ENCODE assay signal across 10 cellular contexts in the genomic region with DNA sequence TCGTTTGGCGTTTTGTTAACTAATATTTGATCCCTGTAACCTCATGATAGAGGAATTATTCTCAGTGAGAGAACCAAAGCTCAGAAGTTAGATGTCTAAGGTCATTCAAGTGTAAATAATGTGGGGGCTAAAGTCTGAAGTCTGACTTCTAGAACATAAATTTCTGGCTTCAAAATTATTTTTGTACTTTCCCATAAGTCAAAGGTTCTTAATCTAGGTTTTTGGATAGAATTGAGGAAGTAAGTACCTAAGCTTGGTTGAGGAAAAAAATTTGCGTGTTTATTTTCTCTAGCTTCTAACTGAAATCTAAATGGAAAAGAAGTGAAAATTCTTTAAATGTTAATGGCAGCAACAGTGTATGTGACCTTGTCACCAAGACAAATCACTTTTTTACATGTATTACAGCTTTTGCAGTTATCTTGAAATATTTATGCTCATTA. TPM values are rescaled to one million over a fixed set of nuclear protein-coding genes. Genes with fewer than 3 reads are reported as not detected.
DNase-seq lines count a peak whose midpoint lies in the region; ATAC-seq and TF ChIP-seq lines count a peak whose summit lies in the region.
"Had no signal": no experiment of that assay in that cellular context is flagged by ENCODE, and none has a peak within 500 bp of the region (broad histone marks: within the 10 kb centered on the region; RNA-seq: fewer than 3 reads in every experiment).

No MANE protein-coding gene starts in this region.

- H3K27me3 ChIP-seq in heart right ventricle, result no peaks in the 10 kb centered on the region
- no peaks in the 10 kb centered on the region for H3K27me3 ChIP-seq in liver (ENCODE audit: control insufficient read depth in 4 of 4, insufficient read depth in 4 of 4, low read length in 3 of 4)
- no peaks in the 10 kb centered on the region for H3K27me3 ChIP-seq in upper lobe of right lung

- no peak for TF ChIP-seq RAD21 in liver (IDR thresholded peaks at IDR 0.05)

- H3K27ac ChIP-seq in heart right ventricle, result peak overlapping the region in 8 of 10 donors; percentile 46 to 96 (median 90)
- peak overlapping the region; percentile 93 for H3K27ac ChIP-seq in liver (ENCODE audit: low read depth in 1 of 2, low read length in 2 of 2)
- peak overlapping the region; percentile 90 for H3K27ac ChIP-seq in upper lobe of right lung

- H3K9me3 ChIP-seq in heart right ventricle (no peaks in the 10 kb centered on the region), liver (ENCODE audit: control insufficient read depth in 4 of 4, low read length in 3 of 4) (no peaks in the 10 kb centered on the region), upper lobe of right lung (no peaks in the 10 kb centered on the region)

- 38 to 44% methylated on average over 3 of the region's 3 CpGs for WGBS in heart right ventricle, 2 donors
- 13% methylated on average over 3 of the region's 3 CpGs for WGBS in liver

- no peak for TF ChIP-seq CTCF in heart right ventricle (IDR thresholded peaks at IDR 0.05)
- no peak for TF ChIP-seq CTCF in liver (IDR thresholded peaks at IDR 0.05; ENCODE audit: low read depth, low read length, missing input control)
- TF ChIP-seq CTCF in upper lobe of right lung (IDR thresholded peaks at IDR 0.05), result no peak

- H3K9ac ChIP-seq in liver (ENCODE audit: low read depth in 1 of 2, low read length in 2 of 2), result peak overlapping the region; percentile 95 to 99

- H3K27ac Mint-ChIP-seq in activated naive CD8-positive, alpha-beta T cell treated with anti-CD3 and anti-CD28 coated beads, Interleukin-2, amount 10 ng/mL, durations not matched to agents 7 days and 5 days, result no peak overlapping the region

- intact Hi-C loops in heart right ventricle (cut with DNase I) (loop anchor here in 1 of 10 donors (5.0 kb wide), 1 partner anchor 291 kb away; the partner anchor contains the start of gene COX14), left ventricle myocardium superior (cut with micrococcal nuclease) (no loop called here), upper lobe of right lung (cut with DNase I) (no loop called here)

- H3K36me3 ChIP-seq in heart right ventricle, result peaks cover 0 to 8% (median 0%) of the 10 kb centered on the region in 9 donors
- no peaks in the 10 kb centered on the region for H3K36me3 ChIP-seq in liver (ENCODE audit: control insufficient read depth in 4 of 4, insufficient read depth in 3 of 4, low read depth in 1 of 4, low read length in 3 of 4)
- H3K36me3 ChIP-seq in upper lobe of right lung, result no peaks in the 10 kb centered on the region

- POLR2A ChIA-PET in activated naive CD8-positive, alpha-beta T cell treated with anti-CD3 and anti-CD28 coated beads, Interleukin-2, amount 10 ng/mL, durations not matched to agents 7 days and 5 days (lab: Charles Lee), result no interaction called here

- no peaks in the 10 kb centered on the region for H3K27me3 Mint-ChIP-seq in activated naive CD8-positive, alpha-beta T cell treated with anti-CD3 and anti-CD28 coated beads, Interleukin-2, amount 10 ng/mL, durations not matched to agents 7 days and 5 days

- ATAC-seq in heart right ventricle (no peak), left ventricle myocardium superior (no peak), upper lobe of right lung (no peak), HG03175 (IDR thresholded peaks at IDR 0.05; ENCODE audit: unreplicated experiment) (no peak)
- ATAC-seq in activated naive CD8-positive, alpha-beta T cell treated with anti-CD3 and anti-CD28 coated beads, Interleukin-2, amount 10 ng/mL, durations not matched to agents 7 days and 5 days (ENCODE audit: low read depth), result no peak

- peak overlapping the region; percentile 97 for H3K4me3 Mint-ChIP-seq in activated naive CD8-positive, alpha-beta T cell treated with anti-CD3 and anti-CD28 coated beads, Interleukin-2, amount 10 ng/mL, durations not matched to agents 7 days and 5 days

- H3K4me1 ChIP-seq in heart right ventricle, result peaks cover 0 to 41% (median 28%) of the 10 kb centered on the region in 9 donors
- peaks cover 4 to 19% (median 12%) of the 10 kb centered on the region in 4 donors for H3K4me1 ChIP-seq in liver (ENCODE audit: control insufficient read depth in 4 of 4, insufficient read depth in 4 of 4, low read length in 3 of 4)
- H3K4me1 ChIP-seq in upper lobe of right lung, result peaks cover 26% of the 10 kb centered on the region

- peaks cover 16% of the 10 kb centered on the region for H3K4me1 Mint-ChIP-seq in activated naive CD8-positive, alpha-beta T cell treated with anti-CD3 and anti-CD28 coated beads, Interleukin-2, amount 10 ng/mL, durations not matched to agents 7 days and 5 days

- no peak for DNase-seq in heart right ventricle
- DNase-seq in left ventricle myocardium superior, result no peak
- no peak for DNase-seq in activated naive CD8-positive, alpha-beta T cell treated with anti-CD3 and anti-CD28 coated beads, Interleukin-2, amount 10 ng/mL, durations not matched to agents 7 days and 5 days
- DNase-seq in upper lobe of right lung, result no peak
- no peak for DNase-seq in NCI-H69 (lab: John Stamatoyannopoulos, UW)
- no peak for DNase-seq in SKM-1 (lab: John Stamatoyannopoulos, UW; ENCODE audit: unreplicated experiment)
- DNase-seq: activated naive CD4-positive, alpha-beta T cell treated with Interleukin-2 at 50 U/mL for 16 hours; stimulated activated CD4-positive, alpha-beta T cell treated with anti-CD3 and anti-CD28 coated beads, Interleukin-4, amount 100 ng/mL, for 24 hours had no signal

- H3K36me3 Mint-ChIP-seq in activated naive CD8-positive, alpha-beta T cell treated with anti-CD3 and anti-CD28 coated beads, Interleukin-2, amount 10 ng/mL, durations not matched to agents 7 days and 5 days, result peaks cover 4% of the 10 kb centered on the region

- no peaks in the 10 kb centered on the region for H3K9me3 Mint-ChIP-seq in activated naive CD8-positive, alpha-beta T cell treated with anti-CD3 and anti-CD28 coated beads, Interleukin-2, amount 10 ng/mL, durations not matched to agents 7 days and 5 days

- peak overlapping the region; percentile 2 to 95 (median 76) for H3K4me3 ChIP-seq in heart right ventricle
- peak overlapping the region; percentile 63 to 94 (median 91) for H3K4me3 ChIP-seq in liver (ENCODE audit: low read depth in 1 of 3, low read length in 3 of 3)
- H3K4me3 ChIP-seq in upper lobe of right lung, result peak overlapping the region; percentile 90

TF ChIP-seq in liver, 16 proteins besides CTCF, POLR2A, EP300 and RAD21 (continues in another document):
- TF ChIP-seq, protein P1, sequence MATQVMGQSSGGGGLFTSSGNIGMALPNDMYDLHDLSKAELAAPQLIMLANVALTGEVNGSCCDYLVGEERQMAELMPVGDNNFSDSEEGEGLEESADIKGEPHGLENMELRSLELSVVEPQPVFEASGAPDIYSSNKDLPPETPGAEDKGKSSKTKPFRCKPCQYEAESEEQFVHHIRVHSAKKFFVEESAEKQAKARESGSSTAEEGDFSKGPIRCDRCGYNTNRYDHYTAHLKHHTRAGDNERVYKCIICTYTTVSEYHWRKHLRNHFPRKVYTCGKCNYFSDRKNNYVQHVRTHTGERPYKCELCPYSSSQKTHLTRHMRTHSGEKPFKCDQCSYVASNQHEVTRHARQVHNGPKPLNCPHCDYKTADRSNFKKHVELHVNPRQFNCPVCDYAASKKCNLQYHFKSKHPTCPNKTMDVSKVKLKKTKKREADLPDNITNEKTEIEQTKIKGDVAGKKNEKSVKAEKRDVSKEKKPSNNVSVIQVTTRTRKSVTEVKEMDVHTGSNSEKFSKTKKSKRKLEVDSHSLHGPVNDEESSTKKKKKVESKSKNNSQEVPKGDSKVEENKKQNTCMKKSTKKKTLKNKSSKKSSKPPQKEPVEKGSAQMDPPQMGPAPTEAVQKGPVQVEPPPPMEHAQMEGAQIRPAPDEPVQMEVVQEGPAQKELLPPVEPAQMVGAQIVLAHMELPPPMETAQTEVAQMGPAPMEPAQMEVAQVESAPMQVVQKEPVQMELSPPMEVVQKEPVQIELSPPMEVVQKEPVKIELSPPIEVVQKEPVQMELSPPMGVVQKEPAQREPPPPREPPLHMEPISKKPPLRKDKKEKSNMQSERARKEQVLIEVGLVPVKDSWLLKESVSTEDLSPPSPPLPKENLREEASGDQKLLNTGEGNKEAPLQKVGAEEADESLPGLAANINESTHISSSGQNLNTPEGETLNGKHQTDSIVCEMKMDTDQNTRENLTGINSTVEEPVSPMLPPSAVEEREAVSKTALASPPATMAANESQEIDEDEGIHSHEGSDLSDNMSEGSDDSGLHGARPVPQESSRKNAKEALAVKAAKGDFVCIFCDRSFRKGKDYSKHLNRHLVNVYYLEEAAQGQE (IDR thresholded peaks at IDR 0.05), result peak; percentile 64
- TF ChIP-seq HNF4A (conservative IDR thresholded peaks at IDR 0.05), result peak; percentile 97 to 98
- TF ChIP-seq RXRA (IDR thresholded peaks at IDR 0.05), result peak; percentile 79 to 85
- peak; percentile 59 for TF ChIP-seq SP1 (IDR thresholded peaks at IDR 0.05)
- TF ChIP-seq, protein P2, sequence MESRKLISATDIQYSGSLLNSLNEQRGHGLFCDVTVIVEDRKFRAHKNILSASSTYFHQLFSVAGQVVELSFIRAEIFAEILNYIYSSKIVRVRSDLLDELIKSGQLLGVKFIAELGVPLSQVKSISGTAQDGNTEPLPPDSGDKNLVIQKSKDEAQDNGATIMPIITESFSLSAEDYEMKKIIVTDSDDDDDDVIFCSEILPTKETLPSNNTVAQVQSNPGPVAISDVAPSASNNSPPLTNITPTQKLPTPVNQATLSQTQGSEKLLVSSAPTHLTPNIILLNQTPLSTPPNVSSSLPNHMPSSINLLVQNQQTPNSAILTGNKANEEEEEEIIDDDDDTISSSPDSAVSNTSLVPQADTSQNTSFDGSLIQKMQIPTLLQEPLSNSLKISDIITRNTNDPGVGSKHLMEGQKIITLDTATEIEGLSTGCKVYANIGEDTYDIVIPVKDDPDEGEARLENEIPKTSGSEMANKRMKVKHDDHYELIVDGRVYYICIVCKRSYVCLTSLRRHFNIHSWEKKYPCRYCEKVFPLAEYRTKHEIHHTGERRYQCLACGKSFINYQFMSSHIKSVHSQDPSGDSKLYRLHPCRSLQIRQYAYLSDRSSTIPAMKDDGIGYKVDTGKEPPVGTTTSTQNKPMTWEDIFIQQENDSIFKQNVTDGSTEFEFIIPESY (IDR thresholded peaks at IDR 0.05), result peak; percentile 43
- peak; percentile 13 to 39 for TF ChIP-seq GABPA (IDR thresholded peaks at IDR 0.05 in 1 of 2, conservative IDR thresholded peaks at IDR 0.05 in 1 of 2)

RNA-seq across cellular contexts. Expression of gene LARP4, which starts 2.3 kb away (rescaled TPM):
- total RNA-seq in heart right ventricle (10 to 100 TPM; 45.0 to 75.7 (median 62.5) TPM), left ventricle myocardium superior (55.6 TPM), liver (10 to 100 TPM; 39.5 to 71.0 TPM), upper lobe of right lung (63.6 TPM)
- polyA plus RNA-seq in heart right ventricle (10 to 100 TPM in 1 of 2 donors, 1 to 10 TPM in 1; 6.9 to 12.1 TPM), liver (10 to 100 TPM; 17.3 to 35.5 TPM)
- total RNA-seq in activated naive CD8-positive, alpha-beta T cell treated with anti-CD3 and anti-CD28 coated beads, Interleukin-2, amount 10 ng/mL, durations not matched to agents 7 days and 5 days, result 10 to 100 TPM; 39.6 to 40.6 TPM

RNA-seq across cellular contexts. Expression of gene FAM186A, which starts 6.6 kb away (rescaled TPM):
- total RNA-seq in heart right ventricle (not detected), left ventricle myocardium superior (not detected), liver (not detected), upper lobe of right lung (not detected)
- polyA plus RNA-seq in heart right ventricle (not detected), liver (under 1 TPM in 1 of 2 donors, not detected in 1; 0.01 TPM)
- total RNA-seq in activated naive CD8-positive, alpha-beta T cell treated with anti-CD3 and anti-CD28 coated beads, Interleukin-2, amount 10 ng/mL, durations not matched to agents 7 days and 5 days, result not detected
